Comparison of ENCODE assay signal across 8 cellular contexts in the genomic region with DNA sequence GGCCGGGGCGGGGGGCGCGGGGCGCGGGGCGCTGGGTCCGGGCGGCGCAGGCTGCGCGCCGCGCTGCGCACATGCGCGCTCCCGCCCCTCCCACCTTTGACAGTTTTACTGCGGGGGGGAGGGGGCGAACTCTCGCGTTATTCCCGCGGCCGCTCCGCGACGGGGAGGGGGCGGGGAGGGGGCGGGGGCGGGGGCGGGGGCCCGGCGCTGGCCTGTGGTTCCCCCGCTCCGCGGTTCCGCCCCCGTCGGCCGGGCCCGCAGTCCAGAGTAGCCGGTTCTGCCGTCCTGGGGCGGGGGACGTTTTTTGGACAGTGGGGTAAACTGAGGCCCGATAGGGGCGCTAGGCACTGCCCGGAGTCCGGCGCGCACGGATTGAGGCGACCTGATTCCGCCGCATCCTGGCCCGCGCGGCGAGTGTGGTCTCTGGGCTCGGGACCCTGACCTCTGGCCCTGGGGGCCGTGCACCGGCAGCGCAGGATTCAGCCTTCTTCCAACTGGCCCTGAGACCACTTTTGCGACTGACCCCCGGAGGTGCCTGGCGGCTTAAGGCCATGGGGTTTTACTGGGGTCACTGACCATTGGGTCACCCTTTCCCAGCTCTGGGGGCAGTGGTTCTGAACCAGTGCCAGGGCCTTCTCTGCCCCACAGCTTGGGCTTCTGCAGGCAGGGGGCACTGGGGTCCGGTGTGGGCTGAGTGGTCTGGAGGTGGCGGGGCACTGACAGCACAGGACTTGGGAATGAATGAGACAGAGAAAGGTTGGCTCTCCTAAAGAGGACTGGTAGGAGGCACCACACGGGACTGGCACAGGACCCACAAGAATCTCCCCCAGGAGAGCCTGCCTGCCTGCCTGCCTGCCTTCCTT. TPM values are rescaled to one million over a fixed set of nuclear protein-coding genes. Genes with fewer than 3 reads are reported as not detected.
DNase-seq lines count a peak whose midpoint lies in the region; ATAC-seq and TF ChIP-seq lines count a peak whose summit lies in the region.

A gene with protein sequence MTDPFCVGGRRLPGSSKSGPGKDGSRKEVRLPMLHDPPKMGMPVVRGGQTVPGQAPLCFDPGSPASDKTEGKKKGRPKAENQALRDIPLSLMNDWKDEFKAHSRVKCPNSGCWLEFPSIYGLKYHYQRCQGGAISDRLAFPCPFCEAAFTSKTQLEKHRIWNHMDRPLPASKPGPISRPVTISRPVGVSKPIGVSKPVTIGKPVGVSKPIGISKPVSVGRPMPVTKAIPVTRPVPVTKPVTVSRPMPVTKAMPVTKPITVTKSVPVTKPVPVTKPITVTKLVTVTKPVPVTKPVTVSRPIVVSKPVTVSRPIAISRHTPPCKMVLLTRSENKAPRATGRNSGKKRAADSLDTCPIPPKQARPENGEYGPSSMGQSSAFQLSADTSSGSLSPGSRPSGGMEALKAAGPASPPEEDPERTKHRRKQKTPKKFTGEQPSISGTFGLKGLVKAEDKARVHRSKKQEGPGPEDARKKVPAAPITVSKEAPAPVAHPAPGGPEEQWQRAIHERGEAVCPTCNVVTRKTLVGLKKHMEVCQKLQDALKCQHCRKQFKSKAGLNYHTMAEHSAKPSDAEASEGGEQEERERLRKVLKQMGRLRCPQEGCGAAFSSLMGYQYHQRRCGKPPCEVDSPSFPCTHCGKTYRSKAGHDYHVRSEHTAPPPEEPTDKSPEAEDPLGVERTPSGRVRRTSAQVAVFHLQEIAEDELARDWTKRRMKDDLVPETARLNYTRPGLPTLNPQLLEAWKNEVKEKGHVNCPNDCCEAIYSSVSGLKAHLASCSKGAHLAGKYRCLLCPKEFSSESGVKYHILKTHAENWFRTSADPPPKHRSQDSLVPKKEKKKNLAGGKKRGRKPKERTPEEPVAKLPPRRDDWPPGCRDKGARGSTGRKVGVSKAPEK (minus strand): TSS at position 80 of the 863 bp plus-strand sequence. CDS start 1,980 bp downstream, outside the sequence.

- H3K4me3 Mint-ChIP-seq in naive thymus-derived CD8-positive, alpha-beta T cell, result peak within 1 kb of the TSS; percentile 76 to 91 (median 84)

- H3K27ac Mint-ChIP-seq in naive thymus-derived CD8-positive, alpha-beta T cell, result peak within 1 kb of the TSS; percentile 71 to 92 (median 88)

- H3K27me3 Mint-ChIP-seq in naive thymus-derived CD8-positive, alpha-beta T cell, result no peaks in the 10 kb centered on the region

- DNase-seq in A172 (ENCODE audit: low spot score) (no peak), GM13976 (ENCODE audit: low spot score) (peak; percentile 91), NCI-H774 (lab: John Stamatoyannopoulos, UW) (peak; percentile 47), fibroblast of peridontal ligament (ENCODE audit: extremely low read depth) (peak; percentile 43), upper lobe of right lung (peak; percentile 86)
- peak; percentile 70 to 71 for DNase-seq in activated T-cell treated with anti-CD3 and anti-CD28 coated beads, Interleukin-2, amount 50 U/mL, for 48 hours
- DNase-seq in naive thymus-derived CD8-positive, alpha-beta T cell, result peak; percentile 27 to 79 (median 44)

- H3K4me3 ChIP-seq in upper lobe of right lung, result peak within 1 kb of the TSS; percentile 65

- in situ Hi-C loops in GM13976 (cut with MboI; ENCODE audit: low sequenced_read_pairs, unreplicated experiment), result no loop called here

- peaks cover 0 to 3% (median 0%) of the 10 kb centered on the region in 9 donors for H3K9me3 Mint-ChIP-seq in naive thymus-derived CD8-positive, alpha-beta T cell

- H3K36me3 ChIP-seq in upper lobe of right lung, result peaks cover 19% of the 10 kb centered on the region

- no peaks in the 10 kb centered on the region for H3K27me3 ChIP-seq in upper lobe of right lung

- peaks cover 19 to 37% (median 30%) of the 10 kb centered on the region in 4 donors for H3K4me1 Mint-ChIP-seq in naive thymus-derived CD8-positive, alpha-beta T cell

- H3K27ac ChIP-seq in upper lobe of right lung, result peak within 1 kb of the TSS; percentile 70

- POLR2A ChIA-PET in naive thymus-derived CD8-positive, alpha-beta T cell (lab: Charles Lee), result interaction anchor here (1.0 to 1.5 kb wide), 2 partner anchors 10 to 13 kb away, joined by 3 to 4 read pairs; a partner anchor contains a TSS

- TF ChIP-seq CTCF in GM13976 (IDR thresholded peaks at IDR 0.05; ENCODE audit: borderline replicate concordance, control extremely low read depth, extremely low read depth, insufficient read depth, missing control alignments), result no peak
- no peak for TF ChIP-seq CTCF in upper lobe of right lung (IDR thresholded peaks at IDR 0.05)

- peaks cover 0 to 15% (median 0%) of the 10 kb centered on the region in 3 donors for H3K36me3 Mint-ChIP-seq in naive thymus-derived CD8-positive, alpha-beta T cell

- H3K9me3 ChIP-seq in upper lobe of right lung, result no peaks in the 10 kb centered on the region

- ATAC-seq in naive thymus-derived CD8-positive, alpha-beta T cell, result peak; percentile 41 to 47
- ATAC-seq in upper lobe of right lung (peak; percentile 64), GM18858 (IDR thresholded peaks at IDR 0.05; ENCODE audit: unreplicated experiment) (no peak)

- intact Hi-C loops in upper lobe of right lung (cut with DNase I), result loop anchor here (5.0 kb wide), 1 partner anchor 433 kb away; a partner anchor contains a TSS

- H3K4me1 ChIP-seq in upper lobe of right lung, result peaks cover 26% of the 10 kb centered on the region

RNA-seq across cellular contexts. Expression of the gene that starts here (rescaled TPM):
- total RNA-seq in A172 (2014; rRNA removed; shearing (Covaris generic)), result 16.8 and 17.0 TPM in 2 replicates
- 10 to 100 TPM; 17.7 to 19.4 TPM for total RNA-seq in naive thymus-derived CD8-positive, alpha-beta T cell
- 1 to 10 TPM in 1 of 3 donors, under 1 TPM in 2; 0.57 to 1.5 (median 0.59) TPM for polyA plus RNA-seq in naive thymus-derived CD8-positive, alpha-beta T cell
- 17.6 TPM for total RNA-seq in upper lobe of right lung
